1 cellular context compared by ENCODE assay signal in genomic region chr15:65132841-65133549, GRCh38.
TF ChIP-seq lines count a peak whose summit lies in the region.

No MANE protein-coding gene starts in this region.

TF ChIP-seq in GM23338, 12 proteins besides CTCF, POLR2A, EP300 and RAD21 (continued from another document):
- TF ChIP-seq REST (IDR thresholded peaks at IDR 0.05; ENCODE audit: unreplicated experiment) (no peak), EZH2 (IDR thresholded peaks at IDR 0.05; ENCODE audit: low read depth, unreplicated experiment) (no peak), EZH2phosphoT487 (IDR thresholded peaks at IDR 0.05; ENCODE audit: unreplicated experiment) (no peak), ZNF114 (CRISPR knock-in tag; IDR thresholded peaks at IDR 0.05) (no peak), STAT1 (IDR thresholded peaks at IDR 0.05; ENCODE audit: unreplicated experiment) (no peak), ZNF331 (CRISPR knock-in tag; IDR thresholded peaks at IDR 0.05; ENCODE audit: low read depth) (no peak), NANOG (IDR thresholded peaks at IDR 0.05; ENCODE audit: borderline replicate concordance) (no peak), JUNB (IDR thresholded peaks at IDR 0.05; ENCODE audit: unreplicated experiment) (no peak)
- TF ChIP-seq, protein P1, sequence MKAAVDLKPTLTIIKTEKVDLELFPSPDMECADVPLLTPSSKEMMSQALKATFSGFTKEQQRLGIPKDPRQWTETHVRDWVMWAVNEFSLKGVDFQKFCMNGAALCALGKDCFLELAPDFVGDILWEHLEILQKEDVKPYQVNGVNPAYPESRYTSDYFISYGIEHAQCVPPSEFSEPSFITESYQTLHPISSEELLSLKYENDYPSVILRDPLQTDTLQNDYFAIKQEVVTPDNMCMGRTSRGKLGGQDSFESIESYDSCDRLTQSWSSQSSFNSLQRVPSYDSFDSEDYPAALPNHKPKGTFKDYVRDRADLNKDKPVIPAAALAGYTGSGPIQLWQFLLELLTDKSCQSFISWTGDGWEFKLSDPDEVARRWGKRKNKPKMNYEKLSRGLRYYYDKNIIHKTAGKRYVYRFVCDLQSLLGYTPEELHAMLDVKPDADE (IDR thresholded peaks at IDR 0.05): no peak
- TF ChIP-seq, protein P2, sequence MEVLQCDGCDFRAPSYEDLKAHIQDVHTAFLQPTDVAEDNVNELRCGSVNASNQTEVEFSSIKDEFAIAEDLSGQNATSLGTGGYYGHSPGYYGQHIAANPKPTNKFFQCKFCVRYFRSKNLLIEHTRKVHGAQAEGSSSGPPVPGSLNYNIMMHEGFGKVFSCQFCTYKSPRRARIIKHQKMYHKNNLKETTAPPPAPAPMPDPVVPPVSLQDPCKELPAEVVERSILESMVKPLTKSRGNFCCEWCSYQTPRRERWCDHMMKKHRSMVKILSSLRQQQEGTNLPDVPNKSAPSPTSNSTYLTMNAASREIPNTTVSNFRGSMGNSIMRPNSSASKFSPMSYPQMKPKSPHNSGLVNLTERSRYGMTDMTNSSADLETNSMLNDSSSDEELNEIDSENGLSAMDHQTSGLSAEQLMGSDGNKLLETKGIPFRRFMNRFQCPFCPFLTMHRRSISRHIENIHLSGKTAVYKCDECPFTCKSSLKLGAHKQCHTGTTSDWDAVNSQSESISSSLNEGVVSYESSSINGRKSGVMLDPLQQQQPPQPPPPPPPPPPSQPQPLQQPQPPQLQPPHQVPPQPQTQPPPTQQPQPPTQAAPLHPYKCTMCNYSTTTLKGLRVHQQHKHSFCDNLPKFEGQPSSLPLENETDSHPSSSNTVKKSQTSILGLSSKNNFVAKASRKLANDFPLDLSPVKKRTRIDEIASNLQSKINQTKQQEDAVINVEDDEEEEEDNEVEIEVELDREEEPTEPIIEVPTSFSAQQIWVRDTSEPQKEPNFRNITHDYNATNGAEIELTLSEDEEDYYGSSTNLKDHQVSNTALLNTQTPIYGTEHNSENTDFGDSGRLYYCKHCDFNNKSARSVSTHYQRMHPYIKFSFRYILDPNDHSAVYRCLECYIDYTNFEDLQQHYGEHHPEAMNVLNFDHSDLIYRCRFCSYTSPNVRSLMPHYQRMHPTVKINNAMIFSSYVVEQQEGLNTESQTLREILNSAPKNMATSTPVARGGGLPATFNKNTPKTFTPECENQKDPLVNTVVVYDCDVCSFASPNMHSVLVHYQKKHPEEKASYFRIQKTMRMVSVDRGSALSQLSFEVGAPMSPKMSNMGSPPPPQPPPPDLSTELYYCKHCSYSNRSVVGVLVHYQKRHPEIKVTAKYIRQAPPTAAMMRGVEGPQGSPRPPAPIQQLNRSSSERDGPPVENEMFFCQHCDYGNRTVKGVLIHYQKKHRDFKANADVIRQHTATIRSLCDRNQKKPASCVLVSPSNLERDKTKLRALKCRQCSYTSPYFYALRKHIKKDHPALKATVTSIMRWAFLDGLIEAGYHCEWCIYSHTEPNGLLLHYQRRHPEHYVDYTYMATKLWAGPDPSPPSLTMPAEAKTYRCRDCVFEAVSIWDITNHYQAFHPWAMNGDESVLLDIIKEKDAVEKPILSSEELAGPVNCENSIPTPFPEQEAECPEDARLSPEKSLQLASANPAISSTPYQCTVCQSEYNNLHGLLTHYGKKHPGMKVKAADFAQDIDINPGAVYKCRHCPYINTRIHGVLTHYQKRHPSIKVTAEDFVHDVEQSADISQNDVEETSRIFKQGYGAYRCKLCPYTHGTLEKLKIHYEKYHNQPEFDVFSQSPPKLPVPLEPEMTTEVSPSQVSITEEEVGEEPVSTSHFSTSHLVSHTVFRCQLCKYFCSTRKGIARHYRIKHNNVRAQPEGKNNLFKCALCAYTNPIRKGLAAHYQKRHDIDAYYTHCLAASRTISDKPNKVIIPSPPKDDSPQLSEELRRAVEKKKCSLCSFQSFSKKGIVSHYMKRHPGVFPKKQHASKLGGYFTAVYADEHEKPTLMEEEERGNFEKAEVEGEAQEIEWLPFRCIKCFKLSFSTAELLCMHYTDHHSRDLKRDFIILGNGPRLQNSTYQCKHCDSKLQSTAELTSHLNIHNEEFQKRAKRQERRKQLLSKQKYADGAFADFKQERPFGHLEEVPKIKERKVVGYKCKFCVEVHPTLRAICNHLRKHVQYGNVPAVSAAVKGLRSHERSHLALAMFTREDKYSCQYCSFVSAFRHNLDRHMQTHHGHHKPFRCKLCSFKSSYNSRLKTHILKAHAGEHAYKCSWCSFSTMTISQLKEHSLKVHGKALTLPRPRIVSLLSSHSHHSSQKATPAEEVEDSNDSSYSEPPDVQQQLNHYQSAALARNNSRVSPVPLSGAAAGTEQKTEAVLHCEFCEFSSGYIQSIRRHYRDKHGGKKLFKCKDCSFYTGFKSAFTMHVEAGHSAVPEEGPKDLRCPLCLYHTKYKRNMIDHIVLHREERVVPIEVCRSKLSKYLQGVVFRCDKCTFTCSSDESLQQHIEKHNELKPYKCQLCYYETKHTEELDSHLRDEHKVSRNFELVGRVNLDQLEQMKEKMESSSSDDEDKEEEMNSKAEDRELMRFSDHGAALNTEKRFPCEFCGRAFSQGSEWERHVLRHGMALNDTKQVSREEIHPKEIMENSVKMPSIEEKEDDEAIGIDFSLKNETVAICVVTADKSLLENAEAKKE (CRISPR knock-in tag; IDR thresholded peaks at IDR 0.05): no peak
